ENCODE assay signal across 10 cellular contexts in the genomic region with DNA sequence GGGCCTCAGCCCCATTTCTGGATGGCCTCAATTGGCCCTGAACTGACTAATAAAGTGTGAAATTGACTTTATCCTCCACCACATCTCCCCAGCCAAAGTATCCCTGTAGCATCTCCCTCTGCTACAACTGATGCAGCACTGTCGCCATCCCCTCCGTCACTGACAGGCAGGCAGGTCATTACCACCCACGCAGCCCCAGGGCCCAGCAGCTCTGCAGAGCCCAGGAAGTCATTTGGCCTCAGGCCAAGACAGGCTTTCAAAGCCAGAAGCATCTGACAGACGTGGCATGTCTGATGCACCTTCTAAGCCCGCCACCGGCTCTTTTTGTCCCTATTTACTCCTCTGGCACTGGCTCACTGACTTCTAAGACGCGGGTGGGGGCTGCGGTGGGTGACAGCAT.
DNase-seq lines count a peak whose midpoint lies in the region; ATAC-seq and TF ChIP-seq lines count a peak whose summit lies in the region.
"Had no signal": no experiment of that assay in that cellular context is flagged by ENCODE, and none has a peak within 500 bp of the region (broad histone marks: within the 10 kb centered on the region; RNA-seq: fewer than 3 reads in every experiment).

No MANE protein-coding gene starts in this region.

- WGBS in trophoblast cell (ENCODE audit: extremely low coverage, insufficient coverage, insufficient read length): no CpG with 5 or more reads among the region's 9 CpGs

- H4K8ac ChIP-seq in trophoblast cell (ENCODE audit: low read depth, low read length): no peak overlapping the region

- no peak overlapping the region for H3K14ac ChIP-seq in trophoblast cell (ENCODE audit: low read length)

- no peak for TF ChIP-seq CTCF in HFFc6 (IDR thresholded peaks at IDR 0.05)

- H3K27me3 ChIP-seq in trophoblast cell (ENCODE audit: insufficient read depth, low read length): no peaks in the 10 kb centered on the region

- intact Hi-C loops in activated CD4-positive, alpha-beta memory T cell treated with anti-CD3 and anti-CD28 coated beads for 36 hours (cut with micrococcal nuclease): loop anchor here (5.0 kb wide), 1 partner anchor 356 kb away; a partner anchor contains a TSS

- H3K4me1 Mint-ChIP-seq in activated CD4-positive, alpha-beta memory T cell treated with anti-CD3 and anti-CD28 coated beads for 36 hours (ENCODE audit: low read depth): peaks cover 6% of the 10 kb centered on the region
- no peaks in the 10 kb centered on the region for H3K4me1 Mint-ChIP-seq in activated CD4-positive, alpha-beta memory T cell treated with anti-CD3 and anti-CD28 coated beads, Interleukin-2, amount 10 ng/mL, durations not matched to agents 7 days and 5 days
- H3K4me1 Mint-ChIP-seq in HFFc6 (ENCODE audit: low read depth): no peaks in the 10 kb centered on the region

- no peak for ATAC-seq in GM19467 (IDR thresholded peaks at IDR 0.05; ENCODE audit: unreplicated experiment)

- H3K27me3 Mint-ChIP-seq in activated CD4-positive, alpha-beta memory T cell treated with anti-CD3 and anti-CD28 coated beads for 36 hours: no peaks in the 10 kb centered on the region
- peaks cover 4% of the 10 kb centered on the region for H3K27me3 Mint-ChIP-seq in activated CD4-positive, alpha-beta memory T cell treated with anti-CD3 and anti-CD28 coated beads, Interleukin-2, amount 10 ng/mL, durations not matched to agents 7 days and 5 days
- H3K27me3 Mint-ChIP-seq in HFFc6 (ENCODE audit: insufficient read depth): peaks cover 16% of the 10 kb centered on the region

- no peaks in the 10 kb centered on the region for H3K4me1 ChIP-seq in trophoblast cell (ENCODE audit: control insufficient read depth in 1 of 2, insufficient read depth in 2 of 2, low read length in 2 of 2)

- H4K12ac ChIP-seq in trophoblast cell (ENCODE audit: low read depth, low read length): no peak overlapping the region

- H3K23ac ChIP-seq in trophoblast cell (ENCODE audit: low read length): no peak overlapping the region

- no peak overlapping the region for H2AK5ac ChIP-seq in trophoblast cell (ENCODE audit: low read length)

- H3K4me2 ChIP-seq in trophoblast cell (ENCODE audit: low read length): no peak overlapping the region

- peaks cover 5% of the 10 kb centered on the region for H3K9me3 ChIP-seq in trophoblast cell (ENCODE audit: insufficient read depth, low read depth, low read length)

- no peak overlapping the region for H2BK12ac ChIP-seq in trophoblast cell (ENCODE audit: low read length)

- POLR2A ChIA-PET in activated CD4-positive, alpha-beta memory T cell treated with anti-CD3 and anti-CD28 coated beads for 36 hours (lab: Charles Lee): no interaction called here
- POLR2A ChIA-PET in activated CD4-positive, alpha-beta memory T cell treated with anti-CD3 and anti-CD28 coated beads, Interleukin-2, amount 10 ng/mL, durations not matched to agents 7 days and 5 days (lab: Charles Lee): no interaction called here

- H3K36me3 Mint-ChIP-seq in activated CD4-positive, alpha-beta memory T cell treated with anti-CD3 and anti-CD28 coated beads for 36 hours: no peaks in the 10 kb centered on the region
- H3K36me3 Mint-ChIP-seq in activated CD4-positive, alpha-beta memory T cell treated with anti-CD3 and anti-CD28 coated beads, Interleukin-2, amount 10 ng/mL, durations not matched to agents 7 days and 5 days (ENCODE audit: low read depth): no peaks in the 10 kb centered on the region
- H3K36me3 Mint-ChIP-seq in HFFc6 (ENCODE audit: low read depth): no peaks in the 10 kb centered on the region
- H3K36me3 Mint-ChIP-seq: brain had no signal

- H3K4me3 Mint-ChIP-seq in activated CD4-positive, alpha-beta memory T cell treated with anti-CD3 and anti-CD28 coated beads for 36 hours: no peak overlapping the region
- no peak overlapping the region for H3K4me3 Mint-ChIP-seq in activated CD4-positive, alpha-beta memory T cell treated with anti-CD3 and anti-CD28 coated beads, Interleukin-2, amount 10 ng/mL, durations not matched to agents 7 days and 5 days
- no peak overlapping the region for H3K4me3 Mint-ChIP-seq in HFFc6
- H3K4me3 Mint-ChIP-seq: brain; T-helper 2 cell treated with Interferon-gamma antibody and Interleukin-4, amounts not matched to agents 5 μg/mL and 100 μg/mL, for 36 hours had no signal

- no peak overlapping the region for H2AFZ ChIP-seq in trophoblast cell (ENCODE audit: insufficient read depth, low read length, poor library complexity)

- H3K4ac ChIP-seq in trophoblast cell (ENCODE audit: low read depth, low read length): no peak overlapping the region

- no peak overlapping the region for H3K27ac Mint-ChIP-seq in activated CD4-positive, alpha-beta memory T cell treated with anti-CD3 and anti-CD28 coated beads for 36 hours
- H3K27ac Mint-ChIP-seq in activated CD4-positive, alpha-beta memory T cell treated with anti-CD3 and anti-CD28 coated beads, Interleukin-2, amount 10 ng/mL, durations not matched to agents 7 days and 5 days: no peak overlapping the region
- H3K27ac Mint-ChIP-seq in HFFc6: no peak overlapping the region
- H3K27ac Mint-ChIP-seq: T-helper 2 cell treated with Interferon-gamma antibody and Interleukin-4, amounts not matched to agents 5 μg/mL and 100 μg/mL, for 36 hours had no signal

- no peak overlapping the region for H2BK5ac ChIP-seq in trophoblast cell (ENCODE audit: low read depth, low read length, poor library complexity)

- no peak overlapping the region for H3K9ac ChIP-seq in trophoblast cell (ENCODE audit: low read length)

- H3K9me3 Mint-ChIP-seq in activated CD4-positive, alpha-beta memory T cell treated with anti-CD3 and anti-CD28 coated beads for 36 hours: no peaks in the 10 kb centered on the region
- H3K9me3 Mint-ChIP-seq in activated CD4-positive, alpha-beta memory T cell treated with anti-CD3 and anti-CD28 coated beads, Interleukin-2, amount 10 ng/mL, durations not matched to agents 7 days and 5 days: no peaks in the 10 kb centered on the region
- H3K9me3 Mint-ChIP-seq in HFFc6: no peaks in the 10 kb centered on the region
- H3K9me3 Mint-ChIP-seq: T-helper 2 cell treated with Interferon-gamma antibody and Interleukin-4, amounts not matched to agents 5 μg/mL and 100 μg/mL, for 36 hours had no signal

- H3K27ac ChIP-seq in trophoblast cell (ENCODE audit: low read depth, low read length): no peak overlapping the region

- no peak overlapping the region for H4K91ac ChIP-seq in trophoblast cell (ENCODE audit: low read depth, low read length)

- H3K79me2 ChIP-seq in trophoblast cell (ENCODE audit: control insufficient read depth, insufficient read depth, low read length, poor library complexity): no peaks in the 10 kb centered on the region

- no peak overlapping the region for H2BK120ac ChIP-seq in trophoblast cell (ENCODE audit: insufficient read depth, low read length, poor library complexity)

- peak; percentile 63 for DNase-seq in activated CD4-positive, alpha-beta memory T cell treated with anti-CD3 and anti-CD28 coated beads for 36 hours
- DNase-seq in activated CD4-positive, alpha-beta memory T cell treated with anti-CD3 and anti-CD28 coated beads, Interleukin-2, amount 10 ng/mL, durations not matched to agents 7 days and 5 days: no peak
- DNase-seq in NCI-H146 (lab: John Stamatoyannopoulos, UW) (peak; percentile 81), trophoblast cell (peak; percentile 85 to 89), A172 (ENCODE audit: low spot score) (no peak), HFFc6 (no peak)
- DNase-seq in activated gamma-delta T cell treated with anti-CD3 and anti-CD28 coated beads, Interleukin-2, amount 50 U/mL, for 16 hours (ENCODE audit: low read depth): peak; percentile 29

- H3K79me1 ChIP-seq in trophoblast cell (ENCODE audit: low read length): no peaks in the 10 kb centered on the region

- no peak overlapping the region for H3K4me3 ChIP-seq in trophoblast cell (ENCODE audit: low read depth, low read length)

- H3K36me3 ChIP-seq in trophoblast cell (ENCODE audit: control insufficient read depth in 1 of 2, insufficient read depth in 2 of 2, low read length in 2 of 2): no peaks in the 10 kb centered on the region

- no peak overlapping the region for H3K18ac ChIP-seq in trophoblast cell (ENCODE audit: low read length)

- CTCF ChIA-PET in activated CD4-positive, alpha-beta memory T cell treated with anti-CD3 and anti-CD28 coated beads for 36 hours (lab: Charles Lee): interaction anchor here (1.1 to 16.8 kb wide), 4 partner anchors 10 to 184 kb away, joined by 4 to 239 read pairs (median 7); no protein-coding TSS in a partner anchor
- CTCF ChIA-PET in activated CD4-positive, alpha-beta memory T cell treated with anti-CD3 and anti-CD28 coated beads, Interleukin-2, amount 10 ng/mL, durations not matched to agents 7 days and 5 days (lab: Charles Lee): no interaction called here

Comparison
In these comparisons a context has a peak if more than half of its experiments do, and no peak if none do; other contexts are left out.
1. DNase-seq: peak in activated CD4-positive, alpha-beta memory T cell treated with anti-CD3 and anti-CD28 coated beads for 36 hours (single experiment), NCI-H146 (single experiment), activated gamma-delta T cell treated with anti-CD3 and anti-CD28 coated beads, Interleukin-2, amount 50 U/mL, for 16 hours (single experiment) and trophoblast cell (2 of 2); none in activated CD4-positive, alpha-beta memory T cell treated with anti-CD3 and anti-CD28 coated beads, Interleukin-2, amount 10 ng/mL, durations not matched to agents 7 days and 5 days (single experiment), A172 (single experiment) and HFFc6 (single experiment).